8 cellular contexts compared by ENCODE assay signal in genomic region chr5:53481354-53481886, GRCh38. TPM values are rescaled to one million over a fixed set of nuclear protein-coding genes. Genes with fewer than 3 reads are reported as not detected.
DNase-seq lines count a peak whose midpoint lies in the region; ATAC-seq and TF ChIP-seq lines count a peak whose summit lies in the region.

No MANE protein-coding gene starts in this region.

- intact Hi-C loops in A673 (cut with micrococcal nuclease; ENCODE audit: unreplicated experiment): no loop called here

- peak overlapping the region; percentile 89 for H3K4me3 Mint-ChIP-seq in central memory CD8-positive, alpha-beta T cell

- TF ChIP-seq CTCF in A673 (conservative IDR thresholded peaks at IDR 0.05; ENCODE audit: low read depth, low read length): no peak
- no peak for TF ChIP-seq CTCF in HL-60 (IDR thresholded peaks at IDR 0.05; ENCODE audit: insufficient read depth, low read length)

- peaks cover 12% of the 10 kb centered on the region for H3K36me3 Mint-ChIP-seq in central memory CD8-positive, alpha-beta T cell (ENCODE audit: insufficient read depth)

- H3K9ac ChIP-seq in mucosa of stomach (ENCODE audit: low read length): peak overlapping the region; percentile 64

- BruUV-seq in A673 (replicated peaks; lab: Mats Ljungman, UMichigan): no TSS peak

- H3K27ac ChIP-seq in A673 (ENCODE audit: low read depth, low read length, poor library complexity, severe bottlenecking) (no peak overlapping the region), HL-60 (replicated peaks) (no peak overlapping the region)

- no peak overlapping the region for H3K27ac Mint-ChIP-seq in central memory CD8-positive, alpha-beta T cell (ENCODE audit: low read depth)

- peak overlapping the region; percentile 46 for H3K4me3 ChIP-seq in A673 (ENCODE audit: low read depth, low read length, poor library complexity, severe bottlenecking)
- H3K4me3 ChIP-seq in HL-60 (replicated peaks; ENCODE audit: insufficient read depth, low read length): peak overlapping the region; percentile 47
- H3K4me3 ChIP-seq in mucosa of stomach (ENCODE audit: low read length): peak overlapping the region; percentile 70

- peaks cover 90% of the 10 kb centered on the region for H3K27me3 Mint-ChIP-seq in central memory CD8-positive, alpha-beta T cell

- peaks cover 5% of the 10 kb centered on the region for H3K4me1 ChIP-seq in A673 (ENCODE audit: insufficient read depth, low read length, poor library complexity, severe bottlenecking)
- H3K4me1 ChIP-seq in mucosa of stomach (ENCODE audit: control insufficient read depth, insufficient read depth, low read length): peaks cover 20% of the 10 kb centered on the region

- DNase-seq in A673 (ENCODE audit: low spot score): no peak
- no peak for DNase-seq in HL-60 (ENCODE audit: low read depth in 1 of 2, low spot score in 1 of 2)
- DNase-seq in central memory CD8-positive, alpha-beta T cell (ENCODE audit: low spot score in 2 of 2): no peak
- no peak for DNase-seq in OCI-M2 (lab: John Stamatoyannopoulos, UW; ENCODE audit: unreplicated experiment)
- no peak for DNase-seq in mesenteric fat pad (ENCODE audit: low spot score)
- no peak for DNase-seq in UCSD-AML1 (lab: John Stamatoyannopoulos, UW; ENCODE audit: unreplicated experiment)
- no peak for DNase-seq in NCI-H2227 (lab: John Stamatoyannopoulos, UW; ENCODE audit: unreplicated experiment)

- H3K9me3 ChIP-seq in A673 (ENCODE audit: low read depth, low read length, poor library complexity, severe bottlenecking) (no peaks in the 10 kb centered on the region), mucosa of stomach (ENCODE audit: control insufficient read depth, low read length) (no peaks in the 10 kb centered on the region)

- POLR2A ChIA-PET in A673 (lab: Charles Lee; ENCODE audit: low non-redundant PET): no interaction called here

- peaks cover 69% of the 10 kb centered on the region for H3K27me3 ChIP-seq in A673 (replicated peaks; ENCODE audit: insufficient read depth, low read depth, low read length, poor library complexity)
- H3K27me3 ChIP-seq in HL-60 (ENCODE audit: insufficient read depth, poor library complexity, severe bottlenecking): peaks cover 32% of the 10 kb centered on the region
- H3K27me3 ChIP-seq in mucosa of stomach (ENCODE audit: control insufficient read depth, insufficient read depth, low read length): peaks cover 43% of the 10 kb centered on the region

- H3K36me3 ChIP-seq in A673 (ENCODE audit: insufficient read depth, low read length, poor library complexity, severe bottlenecking) (no peaks in the 10 kb centered on the region), mucosa of stomach (ENCODE audit: control insufficient read depth, insufficient read depth, low read length) (no peaks in the 10 kb centered on the region)

- ATAC-seq in central memory CD8-positive, alpha-beta T cell (replicated peaks; ENCODE audit: extremely low read depth, poor library complexity, severe bottlenecking): no peak

- H3K9me3 Mint-ChIP-seq in central memory CD8-positive, alpha-beta T cell: no peaks in the 10 kb centered on the region

- CTCF ChIA-PET in A673 (lab: Charles Lee): interaction anchor here (1.0 kb wide), 1 partner anchor 311 kb away, joined by 3 read pairs; no protein-coding TSS in a partner anchor

- peaks cover 46% of the 10 kb centered on the region for H3K4me1 Mint-ChIP-seq in central memory CD8-positive, alpha-beta T cell

RNA-seq across cellular contexts. Expression of gene FST, which starts 1.0 kb away (rescaled TPM):
- total RNA-seq in A673 (2021) (not detected in 2 replicates), mesenteric fat pad (2.9 TPM)
